In the genomic region with DNA sequence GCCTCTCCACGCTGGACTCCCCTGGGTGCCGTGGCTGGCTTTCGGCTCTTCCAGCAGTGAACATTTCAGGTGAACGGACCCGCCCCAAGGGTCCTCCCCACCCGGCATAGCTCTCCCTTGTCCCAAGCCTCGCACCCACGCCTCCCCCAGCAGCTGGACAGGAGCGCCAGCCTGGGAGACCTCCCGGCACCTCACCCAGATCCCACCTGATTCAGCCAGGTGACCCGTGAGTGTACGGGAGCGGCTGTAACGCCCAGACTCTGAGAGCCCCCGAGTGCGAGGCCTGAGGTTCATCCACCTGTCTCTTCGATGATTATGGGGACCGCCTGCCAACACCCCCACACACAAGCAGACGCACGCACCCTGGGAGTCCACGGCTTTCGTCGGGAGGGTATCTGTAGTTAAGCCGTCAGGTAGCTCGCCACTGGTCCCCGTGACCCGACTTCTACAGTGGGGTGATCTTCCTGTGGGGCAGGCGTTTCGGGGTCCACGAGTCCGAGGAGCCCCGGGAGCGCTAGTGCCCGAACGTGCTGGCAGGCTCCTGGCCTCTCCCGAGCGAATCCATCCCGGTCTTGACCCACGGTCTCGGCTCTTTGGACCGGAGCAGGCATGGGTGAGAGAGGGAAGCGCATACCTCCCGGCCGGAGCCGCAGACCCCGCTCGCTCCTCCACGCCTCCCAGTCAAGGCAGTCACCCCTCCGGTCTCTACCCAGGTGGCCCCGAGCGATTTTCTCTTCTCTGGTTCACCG, we compare ENCODE assay signal across 8 cellular contexts. TPM values are rescaled to one million over a fixed set of nuclear protein-coding genes. Genes with fewer than 3 reads are reported as not detected.
DNase-seq lines count a peak whose midpoint lies in the region; ATAC-seq and TF ChIP-seq lines count a peak whose summit lies in the region.

No MANE protein-coding gene starts in this region.

- CTCF ChIA-PET in HCT116 (lab: Charles Lee), result interaction anchor here (0.6 to 1.6 kb wide), 2 partner anchors 22 to 330 kb away, joined by 3 to 4 read pairs; no protein-coding TSS in a partner anchor
- CTCF ChIA-PET in activated CD8-positive, alpha-beta T cell treated with anti-CD3 and anti-CD28 coated beads, Interleukin-2, amount 10 ng/mL, durations not matched to agents 7 days and 5 days (lab: Charles Lee), result interaction anchor here (0.8 to 7.7 kb wide), 10 partner anchors 8 to 65 kb away, joined by 3 to 78 read pairs (median 4); partner anchors contain the start of genes TRIM41 and TRIM7

- no peak for ATAC-seq in HCT116
- ATAC-seq in activated CD8-positive, alpha-beta T cell treated with anti-CD3 and anti-CD28 coated beads, Interleukin-2, amount 10 ng/mL, durations not matched to agents 7 days and 5 days, result peak; percentile 5
- ATAC-seq in gastrocnemius medialis, result no peak
- no peak for ATAC-seq in GM21737 (IDR thresholded peaks at IDR 0.05; ENCODE audit: unreplicated experiment)

- TF ChIP-seq CTCF in HCT116 (IDR thresholded peaks at IDR 0.05 in 2 of 3, conservative IDR thresholded peaks at IDR 0.05 in 1 of 3; ENCODE audit: borderline replicate concordance in 1 of 3, insufficient read depth in 1 of 3, low read depth in 2 of 3, low read length in 2 of 3), result no peak
- no peak for TF ChIP-seq CTCF in fibroblast of villous mesenchyme (IDR thresholded peaks at IDR 0.05; ENCODE audit: insufficient read depth, low read depth, low read length)
- TF ChIP-seq CTCF in gastrocnemius medialis (IDR thresholded peaks at IDR 0.05 in 4 of 5, conservative IDR thresholded peaks at IDR 0.05 in 1 of 5), result no peak

- POLR2A ChIA-PET in HCT116 (lab: Charles Lee), result interaction anchor here (0.9 to 3.2 kb wide), 2 partner anchors 15 to 54 kb away, joined by 3 to 10 read pairs; partner anchors contain the start of genes RACK1 and TRIM7
- POLR2A ChIA-PET in activated CD8-positive, alpha-beta T cell treated with anti-CD3 and anti-CD28 coated beads, Interleukin-2, amount 10 ng/mL, durations not matched to agents 7 days and 5 days (lab: Charles Lee), result interaction anchor here (0.9 to 5.9 kb wide), 11 partner anchors 14 to 359 kb away, joined by 3 to 34 read pairs (median 6); partner anchors contain the start of genes RACK1, TRIM41, TRIM52 and TRIM7

- peak overlapping the region; percentile 90 for H3K4me2 ChIP-seq in HCT116 (ENCODE audit: low read length)

- H4K20me1 ChIP-seq in HCT116 (ENCODE audit: insufficient read depth), result no peaks in the 10 kb centered on the region

- no peaks in the 10 kb centered on the region for H3K27me3 Mint-ChIP-seq in activated CD8-positive, alpha-beta T cell treated with anti-CD3 and anti-CD28 coated beads, Interleukin-2, amount 10 ng/mL, durations not matched to agents 7 days and 5 days (ENCODE audit: low read depth)

- TF ChIP-seq POLR2A in HCT116 (IDR thresholded peaks at IDR 0.05; ENCODE audit: borderline replicate concordance, extremely low read depth, insufficient read depth, insufficient read length) (no peak), gastrocnemius medialis (IDR thresholded peaks at IDR 0.05) (no peak)

- peak overlapping the region; percentile 92 for H3K4me3 Mint-ChIP-seq in activated CD8-positive, alpha-beta T cell treated with anti-CD3 and anti-CD28 coated beads, Interleukin-2, amount 10 ng/mL, durations not matched to agents 7 days and 5 days

- 0 out of 2 replicates have a peak, but pooled peaks cover 6% of the 10 kb centered on the region for H3K79me2 ChIP-seq in HCT116 (ENCODE audit: insufficient read depth, low read length)

- no peaks in the 10 kb centered on the region for H3K9me3 ChIP-seq in HCT116 (ENCODE audit: control insufficient read depth in 1 of 2, insufficient read depth in 1 of 2, low read depth in 1 of 2, low read length in 2 of 2)
- no peaks in the 10 kb centered on the region for H3K9me3 ChIP-seq in gastrocnemius medialis

- no peaks in the 10 kb centered on the region for H3K9me2 ChIP-seq in HCT116 (ENCODE audit: insufficient read depth)

- in situ Hi-C loops in gastrocnemius medialis (cut with MboI; ENCODE audit: low sequenced_read_pairs in 4 of 4), result loop anchor here in 2 of 4 donors (10.0 kb wide), 1 partner anchor 75 kb away; the partner anchor contains the start of gene TRIM52 (in 2 of the 2)

- no peak overlapping the region for H3K9ac ChIP-seq in HCT116 (ENCODE audit: low read length)

- no TSS peak for BruUV-seq in HCT116 (replicated peaks; lab: Mats Ljungman, UMichigan)

- H3K27ac Mint-ChIP-seq in activated CD8-positive, alpha-beta T cell treated with anti-CD3 and anti-CD28 coated beads, Interleukin-2, amount 10 ng/mL, durations not matched to agents 7 days and 5 days, result peak overlapping the region; percentile 94

- H3K27ac ChIP-seq in HCT116 (ENCODE audit: low read depth, low read length) (peak overlapping the region; percentile 76; the same call in 1 of the 2 replicates), gastrocnemius medialis (peak overlapping the region; percentile 89 to 98 (median 93))

- H3K4me3 ChIP-seq in HCT116 (replicated peaks in 1 of 2; ENCODE audit: low read depth in 1 of 2, low read length in 2 of 2) (no peak overlapping the region), fibroblast of villous mesenchyme (ENCODE audit: low read depth, low read length) (peak overlapping the region; percentile 87), gastrocnemius medialis (peak overlapping the region; percentile 67 to 97 (median 77))

- H3K36me3 Mint-ChIP-seq in activated CD8-positive, alpha-beta T cell treated with anti-CD3 and anti-CD28 coated beads, Interleukin-2, amount 10 ng/mL, durations not matched to agents 7 days and 5 days (ENCODE audit: low read depth), result peaks cover 11% of the 10 kb centered on the region

- RAD21 ChIA-PET in HCT116 (lab: Charles Lee; ENCODE audit: low non-redundant PET in 1 of 2, low total read pairs in 2 of 2, uncharacterized antibody in 2 of 2, unreplicated experiment in 2 of 2), result no interaction called here

- no peaks in the 10 kb centered on the region for H3K9me3 Mint-ChIP-seq in activated CD8-positive, alpha-beta T cell treated with anti-CD3 and anti-CD28 coated beads, Interleukin-2, amount 10 ng/mL, durations not matched to agents 7 days and 5 days (ENCODE audit: insufficient read depth)

- H3K4me1 Mint-ChIP-seq in activated CD8-positive, alpha-beta T cell treated with anti-CD3 and anti-CD28 coated beads, Interleukin-2, amount 10 ng/mL, durations not matched to agents 7 days and 5 days (ENCODE audit: low read depth), result peaks cover 52% of the 10 kb centered on the region

- no peak for TF ChIP-seq RAD21 in HCT116 (IDR thresholded peaks at IDR 0.05; ENCODE audit: low read depth)

- no peaks in the 10 kb centered on the region for H3K27me3 ChIP-seq in HCT116 (ENCODE audit: insufficient read depth, low read length)
- no peaks in the 10 kb centered on the region for H3K27me3 ChIP-seq in gastrocnemius medialis

- intact Hi-C loops in HCT116 (cut with micrococcal nuclease), result loop anchor here (2.0 kb wide), 1 partner anchor 17 kb away; no protein-coding TSS in a partner anchor
- intact Hi-C loops in gastrocnemius medialis (cut with DNase I; ENCODE audit: low total_unique reads), result loop anchor here (2.0 to 10.0 kb wide), 3 partner anchors 325 to 1358 kb away; partner anchors contain the start of gene ZFP62

- H2AFZ ChIP-seq in HCT116 (ENCODE audit: low read depth, low read length, poor library complexity, severe bottlenecking), result no peak overlapping the region

- H3K4me1 ChIP-seq in HCT116 (ENCODE audit: control insufficient read depth in 1 of 2, insufficient read depth in 2 of 2, low read length in 2 of 2), result peaks cover 21 to 54% of the 10 kb centered on the region in 2 experiments
- H3K4me1 ChIP-seq in gastrocnemius medialis, result peaks cover 14 to 22% of the 10 kb centered on the region in 2 donors

- DNase-seq in HCT116 (ENCODE audit: low read depth, low spot score), result no peak
- DNase-seq in activated CD8-positive, alpha-beta T cell treated with anti-CD3 and anti-CD28 coated beads, Interleukin-2, amount 10 ng/mL, durations not matched to agents 7 days and 5 days, result peak; percentile 54
- no peak for DNase-seq in fibroblast of villous mesenchyme (ENCODE audit: low read depth)
- no peak for DNase-seq in gastrocnemius medialis
- DNase-seq in inferior parietal cortex (ENCODE audit: extremely low spot score), result no peak
- no peak for DNase-seq in anterior cingulate cortex (lab: John Stamatoyannopoulos, UW)
- DNase-seq in A172 (ENCODE audit: low spot score), result no peak

- H3K36me3 ChIP-seq in HCT116 (ENCODE audit: control insufficient read depth in 1 of 2, insufficient read depth in 2 of 2, low read length in 2 of 2), result no peaks in the 10 kb centered on the region
- H3K36me3 ChIP-seq in gastrocnemius medialis, result no peaks in the 10 kb centered on the region

RNA-seq across cellular contexts. Expression of gene TRIM7, which starts 14.9 kb away (rescaled TPM):
- 30.2 TPM for total RNA-seq in HCT116 (2021; ENCODE audit: unreplicated experiment)
- polyA plus RNA-seq in HCT116 (2012), result 21.9 and 25.3 TPM in 2 replicates
- total RNA-seq in activated CD8-positive, alpha-beta T cell treated with anti-CD3 and anti-CD28 coated beads, Interleukin-2, amount 10 ng/mL, durations not matched to agents 7 days and 5 days, result 1 to 10 TPM; 1.1 to 1.5 TPM
- total RNA-seq in fibroblast of villous mesenchyme, result 2.2 and 2.3 TPM in 2 replicates
- 10 to 100 TPM; 27.9 to 58.4 (median 47.1) TPM for total RNA-seq in gastrocnemius medialis
- total RNA-seq in A172 (2014; rRNA removed; shearing (Covaris generic)), result 19.0 and 29.8 TPM in 2 replicates

RNA-seq across cellular contexts. Expression of gene TRIM41, which starts 32.9 kb away (rescaled TPM):
- 51.8 TPM for total RNA-seq in HCT116 (2021; ENCODE audit: unreplicated experiment)
- polyA plus RNA-seq in HCT116 (2012), result 34.1 and 37.8 TPM in 2 replicates
- 10 to 100 TPM; 40.0 to 44.7 TPM for total RNA-seq in activated CD8-positive, alpha-beta T cell treated with anti-CD3 and anti-CD28 coated beads, Interleukin-2, amount 10 ng/mL, durations not matched to agents 7 days and 5 days
- total RNA-seq in fibroblast of villous mesenchyme, result 9.9 and 12.2 TPM in 2 replicates
- total RNA-seq in gastrocnemius medialis, result 10 to 100 TPM; 15.6 to 23.5 (median 21.6) TPM
- 10.3 and 18.2 TPM in 2 replicates for total RNA-seq in A172 (2014; rRNA removed; shearing (Covaris generic))

RNA-seq across cellular contexts. Expression of gene OR2V2, which starts 42.8 kb away (rescaled TPM):
- total RNA-seq in HCT116 (2021; ENCODE audit: unreplicated experiment), result not detected
- 0.02 TPM in 1 of 2 replicates, not detected in the other for polyA plus RNA-seq in HCT116 (2012)
- not detected for total RNA-seq in activated CD8-positive, alpha-beta T cell treated with anti-CD3 and anti-CD28 coated beads, Interleukin-2, amount 10 ng/mL, durations not matched to agents 7 days and 5 days
- total RNA-seq in fibroblast of villous mesenchyme, result not detected in 2 replicates
- total RNA-seq in gastrocnemius medialis, result not detected
- not detected in 2 replicates for total RNA-seq in A172 (2014; rRNA removed; shearing (Covaris generic))

RNA-seq across cellular contexts. Expression of gene RACK1, which starts 53.6 kb away (rescaled TPM):
- 2,432 TPM for total RNA-seq in HCT116 (2021; ENCODE audit: unreplicated experiment)
- polyA plus RNA-seq in HCT116 (2012), result 5,228 and 5,585 TPM in 2 replicates
- 1,000 to 10,000 TPM; 1,796 to 1,942 TPM for total RNA-seq in activated CD8-positive, alpha-beta T cell treated with anti-CD3 and anti-CD28 coated beads, Interleukin-2, amount 10 ng/mL, durations not matched to agents 7 days and 5 days
- total RNA-seq in fibroblast of villous mesenchyme, result 3,386 and 3,800 TPM in 2 replicates
- 1,000 to 10,000 TPM; 1,697 to 2,187 (median 1,957) TPM for total RNA-seq in gastrocnemius medialis
- 2,696 and 2,799 TPM in 2 replicates for total RNA-seq in A172 (2014; rRNA removed; shearing (Covaris generic))

RNA-seq across cellular contexts. Expression of gene OR2V1, which starts 59.2 kb away (rescaled TPM):
- not detected for total RNA-seq in HCT116 (2021; ENCODE audit: unreplicated experiment)
- polyA plus RNA-seq in HCT116 (2012), result 0.10 TPM in 1 of 2 replicates, not detected in the other
- not detected for total RNA-seq in activated CD8-positive, alpha-beta T cell treated with anti-CD3 and anti-CD28 coated beads, Interleukin-2, amount 10 ng/mL, durations not matched to agents 7 days and 5 days
- total RNA-seq in fibroblast of villous mesenchyme, result not detected in 2 replicates
- not detected for total RNA-seq in gastrocnemius medialis
- not detected in 2 replicates for total RNA-seq in A172 (2014; rRNA removed; shearing (Covaris generic))

Comparison
In these comparisons a context has a peak if more than half of its experiments do, and no peak if none do; other contexts are left out.
1. H3K4me3 ChIP-seq: peak in fibroblast of villous mesenchyme (single experiment) and gastrocnemius medialis (4 of 4); none in HCT116 (0 of 2).